ENCODE assay signal across 1 cellular context in genomic region chr12:82182601-82183000, GRCh38.
TF ChIP-seq lines count a peak whose summit lies in the region.

No MANE protein-coding gene starts in this region.

TF ChIP-seq in SK-N-SH treated with all-trans-retinoic acid at 6 μM for 48 hours, 23 proteins besides CTCF, POLR2A, EP300 and RAD21 (continued from another document):
- TF ChIP-seq CSRNP3 (CRISPR knock-in tag; IDR thresholded peaks at IDR 0.05) (no peak), GLIS3 (CRISPR knock-in tag; IDR thresholded peaks at IDR 0.05) (no peak), ESRRG (CRISPR knock-in tag; IDR thresholded peaks at IDR 0.05) (no peak), ZC3H10 (CRISPR knock-in tag; IDR thresholded peaks at IDR 0.05) (no peak), SNAI2 (CRISPR knock-in tag; IDR thresholded peaks at IDR 0.05) (no peak), RARB (CRISPR knock-in tag; IDR thresholded peaks at IDR 0.05) (no peak), ZNF8 (CRISPR knock-in tag; IDR thresholded peaks at IDR 0.05) (no peak), TCF4 (CRISPR knock-in tag; IDR thresholded peaks at IDR 0.05; ENCODE audit: borderline replicate concordance) (no peak), TOX (CRISPR knock-in tag; IDR thresholded peaks at IDR 0.05; ENCODE audit: borderline replicate concordance) (no peak)
TF ChIP-seq in SK-N-SH treated with all-trans-retinoic acid at 6 μM for 48 hours: peak in this region for 0.
